25 cellular contexts compared by ENCODE assay signal in genomic region chr6:110558575-110558974, GRCh38.
"Had no signal": no experiment of that assay in that cellular context is flagged by ENCODE, and none has a peak within 500 bp of the region (broad histone marks: within the 10 kb centered on the region; RNA-seq: fewer than 3 reads in every experiment).

No MANE protein-coding gene starts in this region.

- H3K36me3 Mint-ChIP-seq: mesothelial cell of epicardium, natural killer cell had no signal

- H3K4me3 Mint-ChIP-seq: activated CD4-positive, alpha-beta T cell treated with anti-CD3 and anti-CD28 coated beads, Interleukin-2, amount 10 ng/mL, durations not matched to agents 7 days and 5 days; activated CD8-positive, alpha-beta T cell treated with anti-CD3 and anti-CD28 coated beads, Interleukin-2, amount 10 ng/mL, durations not matched to agents 7 days and 5 days; central memory CD8-positive, alpha-beta T cell; mesothelial cell of epicardium; natural killer cell had no signal

- FAIRE-seq: endometrium, urothelium cell line had no signal

- H3K9me3 ChIP-seq: ascending aorta, psoas muscle, transverse colon had no signal

- H3K4me1 Mint-ChIP-seq: mesothelial cell of epicardium had no signal

- H3K27ac ChIP-seq: ascending aorta, foreskin keratinocyte, ovary, psoas muscle, transverse colon, WERI-Rb-1 had no signal

- H3K27me3 ChIP-seq: ascending aorta, foreskin keratinocyte, ovary, transverse colon had no signal

- DNase-seq: activated CD4-positive, alpha-beta T cell treated with anti-CD3 and anti-CD28 coated beads, Interleukin-2, amount 10 ng/mL, durations not matched to agents 7 days and 5 days; activated CD4-positive, CD25-positive, alpha-beta regulatory T cell treated with anti-CD3 and anti-CD28 coated beads, Interleukin-2, amount 50 U/mL, for 72 hours; activated CD8-positive, alpha-beta T cell treated with anti-CD3 and anti-CD28 coated beads, Interleukin-2, amount 10 ng/mL, durations not matched to agents 7 days and 5 days; activated gamma-delta T cell; effector CD4-positive, alpha-beta T cell; foreskin keratinocyte; left ventricle myocardium superior; mammary epithelial cell; natural killer cell; ovary; psoas muscle; right cardiac atrium; stimulated activated CD4-positive, alpha-beta T cell treated with anti-CD3 and anti-CD28 coated beads, Interleukin-12 subunit alpha, Interleukin-12 subunit beta, amount 100 ng/mL, for 4 hours; stimulated activated CD4-positive, alpha-beta T cell treated with anti-CD3 and anti-CD28 coated beads, Interleukin-4, amount 100 ng/mL, for 4 hours; stimulated activated naive CD8-positive, alpha-beta T cell treated with anti-CD3 and anti-CD28 coated beads, Interleukin-15, Interleukin-2, amounts not matched to agents 100 U/mL and 50 U/mL, for 24 hours; SW 1271; transverse colon; WERI-Rb-1 had no signal

- H3K27me3 Mint-ChIP-seq: activated CD4-positive, alpha-beta T cell treated with anti-CD3 and anti-CD28 coated beads, Interleukin-2, amount 10 ng/mL, durations not matched to agents 7 days and 5 days had no signal

- ATAC-seq: activated CD8-positive, alpha-beta T cell treated with anti-CD3 and anti-CD28 coated beads, Interleukin-2, amount 10 ng/mL, durations not matched to agents 7 days and 5 days; activated naive CD4-positive, alpha-beta T cell treated with anti-CD3 and anti-CD28 coated beads, Interleukin-2, amount 50 U/mL, for 72 hours; foreskin keratinocyte; left ventricle myocardium superior; natural killer cell; psoas muscle; right cardiac atrium; stimulated activated naive CD8-positive, alpha-beta T cell treated with anti-CD3 and anti-CD28 coated beads, Interleukin-15, Interleukin-2, amounts not matched to agents 100 U/mL and 50 U/mL, for 24 hours had no signal

- H3K27ac Mint-ChIP-seq: activated naive CD4-positive, alpha-beta T cell treated with anti-CD3 and anti-CD28 coated beads, Interleukin-2, amount 50 U/mL, for 72 hours; activated T-helper 1 cell treated with anti-CD3 and anti-CD28 coated beads, Interleukin-12 subunit alpha, Interleukin-12 subunit beta, Interleukin-2, Interleukin-4 antibody, amounts not matched to agents 30 ng/mL and 10 ng/mL and 1 ng/mL, durations not matched to agents 14 hours and 24 hours and 36 hours; mesothelial cell of epicardium; natural killer cell had no signal
